Comparison of ENCODE assay signal across 26 cellular contexts in genomic region chr5:33841829-33842228, GRCh38. TPM values are rescaled to one million over a fixed set of nuclear protein-coding genes. Genes with fewer than 3 reads are reported as not detected.
DNase-seq lines count a peak whose midpoint lies in the region; ATAC-seq and TF ChIP-seq lines count a peak whose summit lies in the region.
"Had no signal": no experiment of that assay in that cellular context is flagged by ENCODE, and none has a peak within 500 bp of the region (broad histone marks: within the 10 kb centered on the region; RNA-seq: fewer than 3 reads in every experiment).

No MANE protein-coding gene starts in this region.

- CTCF ChIA-PET in PC-9 (lab: Charles Lee): no interaction called here

- peaks cover 0 to 12% (median 10%) of the 10 kb centered on the region in 10 experiments; a peak in 15 of 20 replicates for H3K4me1 ChIP-seq in BLaER1 treated with 17β-estradiol and CSF1 and Interleukin-3, amounts not matched to agents 10 nM and 100 nM
- H3K4me1 ChIP-seq in GM23248 (ENCODE audit: insufficient read depth): peaks cover 29% of the 10 kb centered on the region
- peaks cover 39% of the 10 kb centered on the region for H3K4me1 ChIP-seq in PC-9 (replicated peaks; ENCODE audit: insufficient read depth)
- H3K4me1 ChIP-seq in foreskin keratinocyte: no peaks in the 10 kb centered on the region
- H3K4me1 ChIP-seq: gastrocnemius medialis, upper lobe of left lung had no signal

- TF ChIP-seq CTCF in PC-9 (conservative IDR thresholded peaks at IDR 0.05): no peak
- no peak for TF ChIP-seq CTCF in foreskin keratinocyte (conservative IDR thresholded peaks at IDR 0.05)

- H3K27ac ChIP-seq in BLaER1 treated with 17β-estradiol and CSF1 and Interleukin-3, amounts not matched to agents 10 nM and 100 nM: no peak overlapping the region
- H3K27ac ChIP-seq in GM23248 (no peak overlapping the region), PC-9 (peak overlapping the region; percentile 71), foreskin keratinocyte (no peak overlapping the region)
- H3K27ac ChIP-seq: gastrocnemius medialis, hepatocyte, upper lobe of left lung had no signal

- no peaks in the 10 kb centered on the region for H3K27me3 ChIP-seq in BLaER1 treated with 17β-estradiol and CSF1 and Interleukin-3, amounts not matched to agents 10 nM and 100 nM
- H3K27me3 ChIP-seq in GM23248 (replicated peaks; ENCODE audit: insufficient read depth) (no peaks in the 10 kb centered on the region), PC-9 (ENCODE audit: insufficient read depth, low read depth) (no peaks in the 10 kb centered on the region), foreskin keratinocyte (no peaks in the 10 kb centered on the region)
- H3K27me3 ChIP-seq: gastrocnemius medialis, hepatocyte, MG63, upper lobe of left lung had no signal

- H3K9me2 ChIP-seq in GM23248 (ENCODE audit: insufficient read depth) (no peaks in the 10 kb centered on the region), PC-9 (ENCODE audit: insufficient read depth) (no peaks in the 10 kb centered on the region)

- H4K20me1 ChIP-seq in BLaER1 treated with 17β-estradiol and CSF1 and Interleukin-3, amounts not matched to agents 10 nM and 100 nM: no peaks in the 10 kb centered on the region
- H4K20me1 ChIP-seq in GM23248 (ENCODE audit: insufficient read depth) (no peaks in the 10 kb centered on the region), PC-9 (ENCODE audit: insufficient read depth) (no peaks in the 10 kb centered on the region)

- intact Hi-C loops in PC-9 (cut with micrococcal nuclease; ENCODE audit: unreplicated experiment): no loop called here

- no peak overlapping the region for H2AFZ ChIP-seq in GM23248
- H2AFZ ChIP-seq in PC-9: no peak overlapping the region
- H2AFZ ChIP-seq: hepatocyte had no signal

- H3K4me2 ChIP-seq in BLaER1 treated with 17β-estradiol and CSF1 and Interleukin-3, amounts not matched to agents 10 nM and 100 nM: peak overlapping the region in 6 of 11 experiments; percentile 8 to 51 (median 28); a peak in 2 of 22 replicates
- no peak overlapping the region for H3K4me2 ChIP-seq in GM23248 (ENCODE audit: unreplicated experiment)
- peak overlapping the region; percentile 28 for H3K4me2 ChIP-seq in PC-9
- H3K4me2 ChIP-seq: hepatocyte had no signal

- H3K9ac ChIP-seq in BLaER1 treated with 17β-estradiol and CSF1 and Interleukin-3, amounts not matched to agents 10 nM and 100 nM: no peak overlapping the region
- H3K9ac ChIP-seq in GM23248: no peak overlapping the region

- 76 to 80% methylated on average over 4 of the region's 4 CpGs for WGBS in GM23248 (ENCODE audit: low coverage in 1 of 2, low lambda C conversion rate in 2 of 2, missing lambda C conversion rate in 2 of 2), 2 experiments

- H3K27me3 Mint-ChIP-seq in stimulated activated naive CD8-positive, alpha-beta T cell treated with anti-CD3 and anti-CD28 coated beads, Interleukin-15, amount 100 ng/mL, for 72 hours: peaks cover 8% of the 10 kb centered on the region

- DNase-seq in GM23248: peak; percentile 41
- DNase-seq in PC-9: peak; percentile 39 to 82
- DNase-seq in foreskin keratinocyte: peak; percentile 90 to 95
- DNase-seq in stimulated activated naive CD8-positive, alpha-beta T cell treated with anti-CD3 and anti-CD28 coated beads, Interleukin-15, amount 100 ng/mL, for 72 hours: no peak
- DNase-seq: activated naive CD4-positive, alpha-beta T cell; DMS79; gastrocnemius medialis; GF-D8; GOT3; left colon; MG63; NCI-H2029; NCI-H526; nephron progenitor cell; SIG-M5; stimulated activated CD4-positive, alpha-beta T cell treated with anti-CD3 and anti-CD28 coated beads, Interleukin-15, amount 100 ng/mL, for 24 hours; stimulated activated CD4-positive, alpha-beta T cell treated with anti-CD3 and anti-CD28 coated beads, Interleukin-4, amount 100 ng/mL, for 4 hours; upper lobe of left lung had no signal

- no peak overlapping the region for H3K4me3 Mint-ChIP-seq in stimulated activated naive CD8-positive, alpha-beta T cell treated with anti-CD3 and anti-CD28 coated beads, Interleukin-15, amount 100 ng/mL, for 72 hours
- H3K4me3 Mint-ChIP-seq: CD14-positive monocyte, nephron progenitor cell, WTC11 had no signal

- H3K4me1 Mint-ChIP-seq in stimulated activated naive CD8-positive, alpha-beta T cell treated with anti-CD3 and anti-CD28 coated beads, Interleukin-15, amount 100 ng/mL, for 72 hours: peaks cover 15% of the 10 kb centered on the region
- H3K4me1 Mint-ChIP-seq: CD14-positive monocyte, nephron progenitor cell, WTC11 had no signal

- H3F3A ChIP-seq in GM23248 (ENCODE audit: insufficient read depth) (peaks cover 27% of the 10 kb centered on the region), PC-9 (ENCODE audit: insufficient read depth, low read depth) (peaks cover 25% of the 10 kb centered on the region)

- H3K36me3 ChIP-seq in BLaER1 treated with 17β-estradiol and CSF1 and Interleukin-3, amounts not matched to agents 10 nM and 100 nM: no peaks in the 10 kb centered on the region
- no peaks in the 10 kb centered on the region for H3K36me3 ChIP-seq in GM23248 (ENCODE audit: low read depth)
- H3K36me3 ChIP-seq in PC-9 (ENCODE audit: low read depth): peaks cover 54% of the 10 kb centered on the region
- H3K36me3 ChIP-seq: gastrocnemius medialis, MG63, upper lobe of left lung had no signal

- POLR2A ChIA-PET in PC-9 (lab: Charles Lee; ENCODE audit: unreplicated experiment): interaction anchor here (0.6 kb wide), 1 partner anchor 111 kb away, joined by 6 read pairs; no protein-coding TSS in a partner anchor

- peaks cover 3% of the 10 kb centered on the region; the same call in 1 of the 2 replicates for H3K79me2 ChIP-seq in GM23248 (ENCODE audit: insufficient read depth)
- peaks cover 94% of the 10 kb centered on the region for H3K79me2 ChIP-seq in PC-9 (ENCODE audit: low read depth)
- H3K79me2 ChIP-seq: hepatocyte had no signal

- no peak overlapping the region for H3K4me3 ChIP-seq in BLaER1 treated with 17β-estradiol and CSF1 and Interleukin-3, amounts not matched to agents 10 nM and 100 nM
- H3K4me3 ChIP-seq in GM23248: no peak overlapping the region
- no peak overlapping the region for H3K4me3 ChIP-seq in PC-9
- H3K4me3 ChIP-seq: gastrocnemius medialis, hepatocyte, K562, MG63, upper lobe of left lung had no signal

- ATAC-seq in foreskin keratinocyte (peak; percentile 77), HG03095 (IDR thresholded peaks at IDR 0.05; ENCODE audit: unreplicated experiment) (no peak), GM21360 (IDR thresholded peaks at IDR 0.05; ENCODE audit: unreplicated experiment) (no peak)
- no peak for ATAC-seq in stimulated activated naive CD8-positive, alpha-beta T cell treated with anti-CD3 and anti-CD28 coated beads, Interleukin-15, amount 100 ng/mL, for 72 hours
- ATAC-seq: gastrocnemius medialis, K562, left colon, Panc1, WTC11 had no signal

- in situ Hi-C loops in GM23248 (cut with MboI): no loop called here

- peaks cover 0 to 16% of the 10 kb centered on the region in 2 donors for H3K9me3 Mint-ChIP-seq in stimulated activated naive CD8-positive, alpha-beta T cell treated with anti-CD3 and anti-CD28 coated beads, Interleukin-15, amount 100 ng/mL, for 72 hours

- no TSS peak for BruUV-seq in PC-9 (replicated peaks; lab: Mats Ljungman, UMichigan)

- H3K27ac Mint-ChIP-seq in stimulated activated naive CD8-positive, alpha-beta T cell treated with anti-CD3 and anti-CD28 coated beads, Interleukin-15, amount 100 ng/mL, for 72 hours: no peak overlapping the region
- H3K27ac Mint-ChIP-seq: CD14-positive monocyte, nephron progenitor cell, WTC11 had no signal

- H3K9me3 ChIP-seq in BLaER1 treated with 17β-estradiol and CSF1 and Interleukin-3, amounts not matched to agents 10 nM and 100 nM (replicated peaks in 1 of 11): peaks cover 7 to 27% (median 22%) of the 10 kb centered on the region in 11 experiments; a peak in 19 of 22 replicates
- H3K9me3 ChIP-seq in GM23248 (ENCODE audit: low read depth): no peaks in the 10 kb centered on the region
- H3K9me3 ChIP-seq in PC-9 (ENCODE audit: insufficient read depth, low read depth): peaks cover 25% of the 10 kb centered on the region; the same call in 1 of the 2 replicates
- H3K9me3 ChIP-seq: gastrocnemius medialis, MG63, upper lobe of left lung had no signal

RNA-seq across cellular contexts. Expression of gene ADAMTS12, which starts 50.0 kb away (rescaled TPM):
- 10.1 and 11.5 TPM in 2 replicates for total RNA-seq in GM23248 (2014; rRNA removed; shearing (Covaris generic))
- 7.8 and 8.5 TPM in 2 replicates for polyA plus RNA-seq in GM23248 (2016; fragmentation: Nextera tagmentation; extraction: Ambion mirVana)
- 71.1 and 103 TPM in 2 replicates for total RNA-seq in PC-9 (2021)
- 0.14 and 0.41 TPM in 2 replicates for total RNA-seq in foreskin keratinocyte
- polyA plus RNA-seq in foreskin keratinocyte: 0.06 and 0.13 TPM in 2 replicates
- polyA plus RNA-seq: CD14-positive monocyte, K562 had no signal

Comparison
In these comparisons a context has a peak if more than half of its experiments do, and no peak if none do; other contexts are left out.
1. DNase-seq: peak in GM23248 (single experiment), PC-9 (2 of 2) and foreskin keratinocyte (2 of 2); none in stimulated activated naive CD8-positive, alpha-beta T cell treated with anti-CD3 and anti-CD28 coated beads, Interleukin-15, amount 100 ng/mL, for 72 hours (0 of 2).